ENCODE assay signal across 9 cellular contexts in genomic region chr10:107978455-107978854, GRCh38.
"Had no signal": no experiment of that assay in that cellular context is flagged by ENCODE, and none has a peak within 500 bp of the region (broad histone marks: within the 10 kb centered on the region; RNA-seq: fewer than 3 reads in every experiment).

No MANE protein-coding gene starts in this region.

- H3K36me3 ChIP-seq: HAP-1 had no signal

- H3K4me3 ChIP-seq: GM23248, GM23338, HAP-1 had no signal

- H3K27ac Mint-ChIP-seq: GM23338, H9, HFFc6 had no signal

- H3K4me1 ChIP-seq: HAP-1 had no signal

- ATAC-seq: GM23338, HCT116 had no signal

- H3K9me3 ChIP-seq: HAP-1 had no signal

- H3K4me3 Mint-ChIP-seq: GM23338, H9, HFFc6 had no signal

- H3K4me1 Mint-ChIP-seq: GM23338, H9 had no signal

- DNase-seq: GM23248, GOT3, H7, H9, HCEC 1CT, HFFc6 had no signal
